ENCODE assay signal across 27 cellular contexts in the genomic region with DNA sequence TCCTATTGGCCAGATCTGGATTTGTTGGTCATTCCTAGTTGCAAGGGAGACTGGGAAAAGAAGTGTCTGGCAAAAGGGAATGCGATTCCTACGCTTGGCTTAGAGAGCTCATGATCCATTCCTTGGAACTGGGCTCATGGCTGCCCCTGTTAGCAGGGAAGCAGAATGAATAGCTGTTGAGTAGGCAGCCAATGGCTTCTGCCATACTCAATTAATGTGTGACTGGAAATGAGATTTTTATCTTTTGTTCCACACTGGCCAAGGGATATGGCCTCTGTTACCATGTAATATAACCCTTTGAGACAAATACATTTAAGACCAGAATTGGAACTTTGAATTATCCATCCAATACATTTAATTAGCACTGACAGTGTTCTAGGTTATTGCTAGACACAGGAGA.
"Had no signal": no experiment of that assay in that cellular context is flagged by ENCODE, and none has a peak within 500 bp of the region (broad histone marks: within the 10 kb centered on the region; RNA-seq: fewer than 3 reads in every experiment).

No MANE protein-coding gene starts in this region.

- H3K27me3 ChIP-seq: ascending aorta, breast epithelium, cardiac muscle cell, esophagus muscularis mucosa, foreskin keratinocyte, gastrocnemius medialis, heart left ventricle had no signal

- H3K4me3 ChIP-seq: ascending aorta, breast epithelium, cardiac muscle cell, esophagus muscularis mucosa, gastrocnemius medialis, heart left ventricle had no signal

- H3K9me3 ChIP-seq: ascending aorta, breast epithelium, esophagus muscularis mucosa, gastrocnemius medialis, heart left ventricle had no signal

- DNase-seq: activated CD4-positive, alpha-beta memory T cell treated with anti-CD3 and anti-CD28 coated beads for 36 hours; activated CD4-positive, alpha-beta T cell treated with anti-CD3 and anti-CD28 coated beads for 36 hours; activated CD4-positive, alpha-beta T cell treated with anti-CD3 and anti-CD28 coated beads, Interleukin-2, amount 10 ng/mL, durations not matched to agents 24 days and 14 days; activated CD4-positive, CD25-positive, alpha-beta regulatory T cell; activated CD4-positive, CD25-positive, alpha-beta regulatory T cell treated with anti-CD3 and anti-CD28 coated beads, Interleukin-2, amount 50 U/mL, for 72 hours; activated CD8-positive, alpha-beta memory T cell treated with anti-CD3 and anti-CD28 coated beads, Interleukin-2, amount 10 ng/mL, durations not matched to agents 7 days and 5 days; activated CD8-positive, alpha-beta memory T cell treated with anti-CD3 and anti-CD28 coated beads, Interleukin-2, amount 50 U/mL, for 4 hours; activated CD8-positive, alpha-beta T cell treated with anti-CD3 and anti-CD28 coated beads, Interleukin-2, amount 10 ng/mL, durations not matched to agents 7 days and 5 days; activated gamma-delta T cell; activated naive CD4-positive, alpha-beta T cell; activated naive CD4-positive, alpha-beta T cell treated with anti-CD3 and anti-CD28 coated beads, Interleukin-2, amount 10 ng/mL, durations not matched to agents 7 days and 5 days; activated naive CD8-positive, alpha-beta T cell treated with anti-CD3 and anti-CD28 coated beads, Interleukin-2, amount 10 ng/mL, durations not matched to agents 7 days and 5 days; activated T-cell treated with anti-CD3 and anti-CD28 coated beads, Interleukin-2, amount 50 U/mL, for 1 hour; activated T-cell treated with anti-CD3 and anti-CD28 coated beads, Interleukin-2, amount 50 U/mL, for 48 hours; cortex of kidney; effector CD4-positive, alpha-beta T cell; effector memory CD8-positive, alpha-beta T cell; erythroblast; foreskin keratinocyte; gastrocnemius medialis; glutamatergic neuron; heart left ventricle; T-helper 2 cell had no signal

- H3K4me1 ChIP-seq: breast epithelium, foreskin keratinocyte had no signal

- H3K27ac ChIP-seq: ascending aorta, breast epithelium, cardiac muscle cell, esophagus muscularis mucosa, foreskin keratinocyte, gastrocnemius medialis, heart left ventricle had no signal

- H3K36me3 ChIP-seq: ascending aorta, breast epithelium, cardiac muscle cell, esophagus muscularis mucosa, gastrocnemius medialis, heart left ventricle had no signal
